In genomic region chr9:38226491-38226951, GRCh38 we compare ENCODE assay signal across 8 cellular contexts.
A peak's percentile ranks its signal among the peaks of the same experiment; 100 is the strongest.
DNase-seq lines count a peak whose midpoint lies in the region; ATAC-seq, FAIRE-seq and TF ChIP-seq lines count a peak whose summit lies in the region.

No MANE protein-coding gene starts in this region.

- intact Hi-C loops in activated CD4-positive, alpha-beta T cell treated with anti-CD3 and anti-CD28 coated beads, Interleukin-2, amount 10 ng/mL, durations not matched to agents 24 days and 14 days (cut with micrococcal nuclease) = no loop called here
- intact Hi-C loops in GM12878 (cut with micrococcal nuclease; ENCODE audit: unreplicated experiment) (no loop called here), tibial artery (cut with DNase I; ENCODE audit: low total_unique reads) (no loop called here)

- H3K27me3 ChIP-seq in GM12878 (replicated peaks in 1 of 2; ENCODE audit: control insufficient read depth in 2 of 2, insufficient read depth in 2 of 2, low read length in 1 of 2) = peaks cover 0 to 5% of the 10 kb centered on the region in 2 experiments
- H3K27me3 ChIP-seq in tibial artery = peaks cover 0 to 21% of the 10 kb centered on the region in 2 donors

- DNase-seq in activated CD4-positive, alpha-beta T cell treated with anti-CD3 and anti-CD28 coated beads, Interleukin-2, amount 10 ng/mL, durations not matched to agents 24 days and 14 days = no peak
- DNase-seq in activated CD4-positive, alpha-beta T cell treated with anti-CD3 and anti-CD28 coated beads, Interleukin-2, amount 50 U/mL, for 4 hours = no peak
- DNase-seq in NCI-H2196 treated with DMSO at 0.1 percent for 48 hours (lab: John Stamatoyannopoulos, UW; ENCODE audit: unreplicated experiment) = peak; percentile 87
- no peak for DNase-seq in GM12878 (ENCODE audit: low read depth, low spot score)
- peak; percentile 33 for DNase-seq in retina
- DNase-seq in tibial artery = no peak

- TF ChIP-seq EP300 in GM12878 (IDR thresholded peaks at IDR 0.05; ENCODE audit: borderline replicate concordance in 1 of 2, control insufficient read depth in 1 of 2, low read depth in 2 of 2, low read length in 2 of 2) = no peak

- BruUV-seq in GM12878 (replicated peaks; lab: Mats Ljungman, UMichigan) = no TSS peak

- peak overlapping the region; percentile 8 for H3K27ac Mint-ChIP-seq in activated CD4-positive, alpha-beta T cell treated with anti-CD3 and anti-CD28 coated beads, Interleukin-2, amount 10 ng/mL, durations not matched to agents 24 days and 14 days

- H3K4me1 Mint-ChIP-seq in activated CD4-positive, alpha-beta T cell treated with anti-CD3 and anti-CD28 coated beads, Interleukin-2, amount 10 ng/mL, durations not matched to agents 24 days and 14 days = peaks cover 11% of the 10 kb centered on the region

- no peaks in the 10 kb centered on the region for H3K9me3 Mint-ChIP-seq in activated CD4-positive, alpha-beta T cell treated with anti-CD3 and anti-CD28 coated beads, Interleukin-2, amount 10 ng/mL, durations not matched to agents 24 days and 14 days

- no peak overlapping the region for H3K4me3 ChIP-seq in GM12878
- no peak overlapping the region for H3K4me3 ChIP-seq in tibial artery

- no peaks in the 10 kb centered on the region for H3K36me3 Mint-ChIP-seq in activated CD4-positive, alpha-beta T cell treated with anti-CD3 and anti-CD28 coated beads, Interleukin-2, amount 10 ng/mL, durations not matched to agents 24 days and 14 days (ENCODE audit: low read depth)

- no peak for TF ChIP-seq RAD21 in GM12878 (IDR thresholded peaks at IDR 0.05; ENCODE audit: insufficient read depth, low read depth, low read length)

- H3K4me1 ChIP-seq in GM12878 (ENCODE audit: control insufficient read depth, insufficient read depth, low read length) (peaks cover 7% of the 10 kb centered on the region), tibial artery (peaks cover 0 to 12% (median 6%) of the 10 kb centered on the region in 4 donors)

- in situ Hi-C loops in GM12878 (cut with MboI) = no loop called here

- RAD21 ChIA-PET in GM12878 (lab: Charles Lee; ENCODE audit: unreplicated experiment) = interaction anchor here (0.8 to 7.8 kb wide), 23 partner anchors 10 to 323 kb away, joined by 3 to 97 read pairs (median 5); partner anchors contain the start of gene SLC25A51

- POLR2A ChIA-PET in GM12878 (lab: Charles Lee) = interaction anchor here (0.7 to 1.9 kb wide), 8 partner anchors 18 to 137 kb away, joined by 3 to 7 read pairs (median 4); no protein-coding TSS in a partner anchor

- TF ChIP-seq CTCF in GM12878 (IDR thresholded peaks at IDR 0.05 in 2 of 3, conservative IDR thresholded peaks at IDR 0.05 in 1 of 3; ENCODE audit: control insufficient read depth in 2 of 3, extremely low read depth in 1 of 3, insufficient read depth in 1 of 3, low read depth in 3 of 3, low read length in 3 of 3) = no peak
- TF ChIP-seq CTCF in tibial artery (IDR thresholded peaks at IDR 0.05) = no peak

- H4K20me1 ChIP-seq in GM12878 (ENCODE audit: control insufficient read depth, insufficient read depth) = no peaks in the 10 kb centered on the region

- SMC1A ChIA-PET in GM12878 (lab: Charles Lee; ENCODE audit: uncharacterized antibody, unreplicated experiment) = interaction anchor here (0.7 to 7.7 kb wide), 18 partner anchors 8 to 313 kb away, joined by 3 to 88 read pairs (median 6); no protein-coding TSS in a partner anchor

- peak overlapping the region; percentile 62 for H3K4me3 Mint-ChIP-seq in activated CD4-positive, alpha-beta T cell treated with anti-CD3 and anti-CD28 coated beads, Interleukin-2, amount 10 ng/mL, durations not matched to agents 24 days and 14 days

- H3K4me2 ChIP-seq in GM12878 (ENCODE audit: control insufficient read depth, insufficient read depth) = peak overlapping the region; percentile 5; the same call in 1 of the 2 replicates

- H2AFZ ChIP-seq in GM12878 (ENCODE audit: control insufficient read depth, low read depth, low read length) = no peak overlapping the region

- no peaks in the 10 kb centered on the region for H3K79me2 ChIP-seq in GM12878 (ENCODE audit: control insufficient read depth, insufficient read depth, low read length)

- 10% methylated on average over 9 of the region's 11 CpGs for WGBS in GM12878 (ENCODE audit: insufficient coverage, insufficient replicate concordance, low lambda C conversion rate, missing lambda C conversion rate)

- H3K27ac ChIP-seq in GM12878 (ENCODE audit: control insufficient read depth, insufficient read depth) = no peak overlapping the region
- no peak overlapping the region for H3K27ac ChIP-seq in tibial artery

- H3K9ac ChIP-seq in GM12878 (ENCODE audit: control insufficient read depth, insufficient read depth, low read length) = no peak overlapping the region

- TF ChIP-seq POLR2A in GM12878 (IDR thresholded peaks at IDR 0.05; ENCODE audit: low read depth, low read length) = no peak

- H3K9me3 ChIP-seq in GM12878 (replicated peaks; ENCODE audit: control insufficient read depth, insufficient read depth, low read length) = no peaks in the 10 kb centered on the region
- no peaks in the 10 kb centered on the region for H3K9me3 ChIP-seq in tibial artery

- no peak for FAIRE-seq in GM12878 (lab: Jason Lieb, UNC)

- H3K36me3 ChIP-seq in GM12878 (ENCODE audit: control insufficient read depth in 2 of 2, insufficient read depth in 2 of 2, low read length in 1 of 2) = no peaks in the 10 kb centered on the region
- H3K36me3 ChIP-seq in tibial artery = no peaks in the 10 kb centered on the region

- H3K27me3 Mint-ChIP-seq in activated CD4-positive, alpha-beta T cell treated with anti-CD3 and anti-CD28 coated beads, Interleukin-2, amount 10 ng/mL, durations not matched to agents 24 days and 14 days = peaks cover 13% of the 10 kb centered on the region

- ATAC-seq in GM12878 (peak; percentile 32), GM19467 (IDR thresholded peaks at IDR 0.05; ENCODE audit: unreplicated experiment) (no peak), HG03196 (IDR thresholded peaks at IDR 0.05; ENCODE audit: unreplicated experiment) (no peak)

- CTCF ChIA-PET in GM12878 (lab: Yijun Ruan, JAX) = interaction anchor here (0.7 to 3.0 kb wide), 7 partner anchors 30 to 163 kb away, joined by 3 to 29 read pairs (median 3); no protein-coding TSS in a partner anchor

TF ChIP-seq in GM12878, 131 proteins besides CTCF, POLR2A, EP300 and RAD21:
- TF ChIP-seq BACH1 (IDR thresholded peaks at IDR 0.05; ENCODE audit: borderline replicate concordance) = no peak
- 0 out of 2 replicates have a peak, but pooled peaks have one; percentile 8 for TF ChIP-seq PKNOX1 (IDR thresholded peaks at IDR 0.05)
- peak; percentile 85 for TF ChIP-seq NR2F1 (conservative IDR thresholded peaks at IDR 0.05)
- 0 out of 2 replicates have a peak, but pooled peaks have one; percentile 19 for TF ChIP-seq GATAD2B (conservative IDR thresholded peaks at IDR 0.05; ENCODE audit: low read depth)

Comparison
In these comparisons a context has a peak if more than half of its experiments do, and no peak if none do; other contexts are left out.
1. DNase-seq: peak in NCI-H2196 treated with DMSO at 0.1 percent for 48 hours (single experiment) and retina (single experiment); none in activated CD4-positive, alpha-beta T cell treated with anti-CD3 and anti-CD28 coated beads, Interleukin-2, amount 10 ng/mL, durations not matched to agents 24 days and 14 days (single experiment), activated CD4-positive, alpha-beta T cell treated with anti-CD3 and anti-CD28 coated beads, Interleukin-2, amount 50 U/mL, for 4 hours (0 of 2), GM12878 (single experiment) and tibial artery (0 of 2).